In the genomic region with DNA sequence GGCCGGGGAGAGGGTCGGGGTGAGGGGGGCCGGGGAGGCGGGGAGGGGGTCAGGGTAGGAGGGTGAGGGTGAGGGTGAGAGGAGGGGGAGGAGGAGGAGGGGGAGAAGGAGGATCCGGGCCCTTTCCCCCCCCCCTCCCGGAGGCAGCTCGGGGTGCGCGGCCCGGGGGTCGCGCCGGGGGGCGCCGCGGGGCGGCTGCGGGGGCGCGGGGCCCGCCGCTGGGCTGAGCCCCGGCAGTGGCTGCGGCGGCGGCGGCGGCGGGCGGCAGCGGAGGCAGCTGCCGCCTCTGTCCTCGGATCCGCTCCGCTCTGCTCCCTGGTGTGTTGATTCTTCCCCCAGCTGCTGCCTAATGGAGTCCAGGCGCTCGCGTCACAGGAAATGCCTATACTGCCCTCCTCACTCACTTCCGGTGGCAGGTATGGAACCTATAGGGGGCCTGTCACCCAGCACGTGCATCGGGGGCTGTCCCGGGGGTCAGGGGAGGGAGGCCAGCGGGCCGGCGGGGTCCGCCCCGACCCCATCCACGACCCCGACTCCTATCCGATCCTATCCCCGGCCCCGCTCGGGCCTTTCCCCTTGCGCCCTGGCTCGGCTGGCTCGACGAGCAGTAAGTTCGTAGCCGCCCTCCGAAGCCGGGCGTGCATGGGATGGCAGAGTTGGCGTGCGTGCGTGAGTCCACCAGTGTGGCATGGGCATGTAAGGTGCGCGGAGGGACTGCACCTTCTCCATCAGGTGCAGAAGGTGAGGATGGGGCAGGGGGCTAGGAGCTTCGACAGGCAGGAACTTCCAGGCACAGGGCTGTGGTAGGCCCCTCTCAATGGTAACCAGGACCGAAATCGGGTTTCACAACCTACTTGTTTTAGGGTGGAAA, we compare ENCODE assay signal across 8 cellular contexts. TPM values are rescaled to one million over a fixed set of nuclear protein-coding genes. Genes with fewer than 3 reads are reported as not detected.
A peak's percentile ranks its signal among the peaks of the same experiment; 100 is the strongest.
DNase-seq lines count a peak whose midpoint lies in the region; ATAC-seq and TF ChIP-seq lines count a peak whose summit lies in the region.

A gene (minus strand): TSS at position 351 of the 871 bp plus-strand sequence.

- TF ChIP-seq CTCF in fibroblast of pulmonary artery (IDR thresholded peaks at IDR 0.05; ENCODE audit: low read length, missing control alignments): no peak

- H3K27me3 ChIP-seq in GM23248 (replicated peaks; ENCODE audit: insufficient read depth): no peaks in the 10 kb centered on the region
- H3K27me3 ChIP-seq in Karpas-422 (ENCODE audit: low read length): no peaks in the 10 kb centered on the region

- H4K20me1 ChIP-seq in GM23248 (ENCODE audit: insufficient read depth): peaks cover 6% of the 10 kb centered on the region; the same call in 1 of the 2 replicates
- peaks cover 8% of the 10 kb centered on the region; the same call in 1 of the 2 replicates for H4K20me1 ChIP-seq in Karpas-422 (ENCODE audit: insufficient read depth, low read depth, low read length)

- DNase-seq in ELF-1 (ENCODE audit: low read depth, low spot score): peak; percentile 79
- DNase-seq in GM23248: peak; percentile 92
- peak; percentile 95 for DNase-seq in Karpas-422
- peak; percentile 83 for DNase-seq in activated T-helper 2 cell treated with anti-CD3 and anti-CD28 coated beads, Interferon-gamma antibody, Interleukin-2, Interleukin-4, amounts not matched to agents 10 μg/mL and 5 μg/mL and 100 μg/mL, durations not matched to agents 14 hours and 24 hours and 36 hours (ENCODE audit: low spot score)
- peak; percentile 79 for DNase-seq in fibroblast of pulmonary artery (ENCODE audit: low read depth)
- DNase-seq in natural killer cell treated with Interleukin-12 subunit alpha and Interleukin-12 subunit beta and Interleukin-15 and Interleukin-18, amount 100 ng/mL, for 72 hours (ENCODE audit: low spot score): peak; percentile 89
- peak; percentile 86 for DNase-seq in stimulated activated naive CD8-positive, alpha-beta T cell treated with anti-CD3 and anti-CD28 coated beads, Interleukin-15, Interleukin-2, amounts not matched to agents 100 U/mL and 50 U/mL, for 24 hours

- TF ChIP-seq POLR2A in Raji (IDR thresholded peaks at IDR 0.05; ENCODE audit: insufficient read depth, low read depth, low read length): peak; percentile 81

- ATAC-seq in natural killer cell treated with Interleukin-12 subunit alpha and Interleukin-12 subunit beta and Interleukin-15 and Interleukin-18, amount 100 ng/mL, for 72 hours: peak; percentile 93 to 95
- peak; percentile 94 for ATAC-seq in stimulated activated naive CD8-positive, alpha-beta T cell treated with anti-CD3 and anti-CD28 coated beads, Interleukin-15, Interleukin-2, amounts not matched to agents 100 U/mL and 50 U/mL, for 24 hours

- H3K79me2 ChIP-seq in GM23248 (ENCODE audit: insufficient read depth) (peaks cover 88% of the 10 kb centered on the region), Karpas-422 (ENCODE audit: low read length) (peaks cover 85% of the 10 kb centered on the region)

- H3K9me3 Mint-ChIP-seq in activated T-helper 2 cell treated with anti-CD3 and anti-CD28 coated beads, Interferon-gamma antibody, Interleukin-2, Interleukin-4, amounts not matched to agents 10 μg/mL and 5 μg/mL and 100 μg/mL, durations not matched to agents 14 hours and 24 hours and 36 hours: no peaks in the 10 kb centered on the region
- H3K9me3 Mint-ChIP-seq in natural killer cell treated with Interleukin-12 subunit alpha and Interleukin-12 subunit beta and Interleukin-15 and Interleukin-18, amount 100 ng/mL, for 72 hours: no peaks in the 10 kb centered on the region

- H3F3A ChIP-seq in GM23248 (ENCODE audit: insufficient read depth): peaks cover 52% of the 10 kb centered on the region

- peaks cover 31% of the 10 kb centered on the region for H3K36me3 Mint-ChIP-seq in activated T-helper 2 cell treated with anti-CD3 and anti-CD28 coated beads, Interferon-gamma antibody, Interleukin-2, Interleukin-4, amounts not matched to agents 10 μg/mL and 5 μg/mL and 100 μg/mL, durations not matched to agents 14 hours and 24 hours and 36 hours (ENCODE audit: low read depth)
- peaks cover 17% of the 10 kb centered on the region for H3K36me3 Mint-ChIP-seq in natural killer cell treated with Interleukin-12 subunit alpha and Interleukin-12 subunit beta and Interleukin-15 and Interleukin-18, amount 100 ng/mL, for 72 hours

- peaks cover 44% of the 10 kb centered on the region for H3K4me1 Mint-ChIP-seq in activated T-helper 2 cell treated with anti-CD3 and anti-CD28 coated beads, Interferon-gamma antibody, Interleukin-2, Interleukin-4, amounts not matched to agents 10 μg/mL and 5 μg/mL and 100 μg/mL, durations not matched to agents 14 hours and 24 hours and 36 hours (ENCODE audit: low read depth)
- H3K4me1 Mint-ChIP-seq in natural killer cell treated with Interleukin-12 subunit alpha and Interleukin-12 subunit beta and Interleukin-15 and Interleukin-18, amount 100 ng/mL, for 72 hours (ENCODE audit: low read depth in 2 of 2): peaks cover 36 to 49% of the 10 kb centered on the region in 2 donors

- 0 to 1% methylated on average over 33 to 48 of the region's 70 CpGs for WGBS in GM23248 (ENCODE audit: low coverage in 1 of 2, low lambda C conversion rate in 2 of 2, missing lambda C conversion rate in 2 of 2), 2 experiments

- in situ Hi-C loops in GM23248 (cut with MboI): no loop called here

- H3K4me1 ChIP-seq in GM23248 (ENCODE audit: insufficient read depth) (peaks cover 34% of the 10 kb centered on the region), Karpas-422 (ENCODE audit: low read length) (peaks cover 52% of the 10 kb centered on the region)

- H3K9ac ChIP-seq in GM23248 (peak within 1 kb of the TSS; percentile 93), Karpas-422 (ENCODE audit: low read length) (peak within 1 kb of the TSS; percentile 88)

- H2AFZ ChIP-seq in GM23248 (peak within 1 kb of the TSS; percentile 91), Karpas-422 (ENCODE audit: low read length) (peak within 1 kb of the TSS; percentile 89)

- peak within 1 kb of the TSS; percentile 90 for H3K4me3 Mint-ChIP-seq in activated T-helper 2 cell treated with anti-CD3 and anti-CD28 coated beads, Interferon-gamma antibody, Interleukin-2, Interleukin-4, amounts not matched to agents 10 μg/mL and 5 μg/mL and 100 μg/mL, durations not matched to agents 14 hours and 24 hours and 36 hours (ENCODE audit: low read depth)
- peak within 1 kb of the TSS; percentile 87 for H3K4me3 Mint-ChIP-seq in natural killer cell treated with Interleukin-12 subunit alpha and Interleukin-12 subunit beta and Interleukin-15 and Interleukin-18, amount 100 ng/mL, for 72 hours

- peak within 1 kb of the TSS; percentile 96 for H3K27ac ChIP-seq in GM23248
- H3K27ac ChIP-seq in Karpas-422 (ENCODE audit: low read length): peak within 1 kb of the TSS; percentile 40

- peak within 1 kb of the TSS; percentile 89 for H3K4me3 ChIP-seq in GM23248
- peak within 1 kb of the TSS; percentile 85 for H3K4me3 ChIP-seq in Karpas-422 (ENCODE audit: low read length)
- peak within 1 kb of the TSS; percentile 89 for H3K4me3 ChIP-seq in fibroblast of pulmonary artery (replicated peaks; ENCODE audit: low read depth, low read length)

- intact Hi-C loops in activated T-helper 2 cell treated with anti-CD3 and anti-CD28 coated beads, Interferon-gamma antibody, Interleukin-2, Interleukin-4, amounts not matched to agents 10 μg/mL and 5 μg/mL and 100 μg/mL, durations not matched to agents 14 hours and 24 hours and 36 hours (cut with micrococcal nuclease): loop anchor here (1.0 to 10.0 kb wide), 6 partner anchors 22 to 990 kb away; a partner anchor contains a TSS

- H3K9me3 ChIP-seq in GM23248 (ENCODE audit: low read depth): no peaks in the 10 kb centered on the region
- no peaks in the 10 kb centered on the region for H3K9me3 ChIP-seq in Karpas-422 (ENCODE audit: low read length)

- peak within 1 kb of the TSS; percentile 98 for H3K4me2 ChIP-seq in GM23248 (ENCODE audit: unreplicated experiment)
- peak within 1 kb of the TSS; percentile 88 for H3K4me2 ChIP-seq in Karpas-422 (ENCODE audit: low read depth, low read length, poor library complexity, severe bottlenecking)

- H3K36me3 ChIP-seq in GM23248 (ENCODE audit: low read depth) (peaks cover 9% of the 10 kb centered on the region), Karpas-422 (ENCODE audit: insufficient read depth, low read length) (peaks cover 12% of the 10 kb centered on the region; the same call in 1 of the 2 replicates)

- H3K9me2 ChIP-seq in GM23248 (ENCODE audit: insufficient read depth) (no peaks in the 10 kb centered on the region), Karpas-422 (replicated peaks; ENCODE audit: insufficient read depth, low read length) (no peaks in the 10 kb centered on the region)

- no peaks in the 10 kb centered on the region for H3K27me3 Mint-ChIP-seq in activated T-helper 2 cell treated with anti-CD3 and anti-CD28 coated beads, Interferon-gamma antibody, Interleukin-2, Interleukin-4, amounts not matched to agents 10 μg/mL and 5 μg/mL and 100 μg/mL, durations not matched to agents 14 hours and 24 hours and 36 hours (ENCODE audit: low read depth)
- no peaks in the 10 kb centered on the region for H3K27me3 Mint-ChIP-seq in natural killer cell treated with Interleukin-12 subunit alpha and Interleukin-12 subunit beta and Interleukin-15 and Interleukin-18, amount 100 ng/mL, for 72 hours

- peak within 1 kb of the TSS; percentile 92 for H3K27ac Mint-ChIP-seq in activated T-helper 2 cell treated with anti-CD3 and anti-CD28 coated beads, Interferon-gamma antibody, Interleukin-2, Interleukin-4, amounts not matched to agents 10 μg/mL and 5 μg/mL and 100 μg/mL, durations not matched to agents 14 hours and 24 hours and 36 hours
- peak within 1 kb of the TSS; percentile 90 to 93 for H3K27ac Mint-ChIP-seq in natural killer cell treated with Interleukin-12 subunit alpha and Interleukin-12 subunit beta and Interleukin-15 and Interleukin-18, amount 100 ng/mL, for 72 hours

RNA-seq across cellular contexts. Expression of the gene that starts here (rescaled TPM):
- total RNA-seq in GM23248 (2014; rRNA removed; shearing (Covaris generic)): 38.7 and 43.4 TPM in 2 replicates
- polyA plus RNA-seq in GM23248 (2016; fragmentation: Nextera tagmentation; extraction: Ambion mirVana): 10.5 and 10.7 TPM in 2 replicates
- total RNA-seq in Karpas-422 (2014; rRNA removed; shearing (Covaris generic); ENCODE audit: low replicate concordance): 66.3 and 95.2 TPM in 2 replicates
- 80.5 and 82.0 TPM in 2 replicates for total RNA-seq in activated T-helper 2 cell treated with anti-CD3 and anti-CD28 coated beads, Interferon-gamma antibody, Interleukin-2, Interleukin-4, amounts not matched to agents 10 μg/mL and 5 μg/mL and 100 μg/mL, durations not matched to agents 14 hours and 24 hours and 36 hours
- 100 to 1,000 TPM in 1 of 2 donors, 10 to 100 TPM in 1; 87.7 to 103 TPM for total RNA-seq in natural killer cell treated with Interleukin-12 subunit alpha and Interleukin-12 subunit beta and Interleukin-15 and Interleukin-18, amount 100 ng/mL, for 72 hours

Comparison
In these comparisons a context has a peak if more than half of its experiments do, and no peak if none do; other contexts are left out.
1. Peak in every context shown above with its lines: DNase-seq, ATAC-seq, H3K4me3 ChIP-seq and H3K27ac ChIP-seq.